ENCODE assay signal across 28 cellular contexts in genomic region chr2:131037398-131038257, GRCh38. TPM values are rescaled to one million over a fixed set of nuclear protein-coding genes. Genes with fewer than 3 reads are reported as not detected.
DNase-seq lines count a peak whose midpoint lies in the region; ATAC-seq, FAIRE-seq and TF ChIP-seq lines count a peak whose summit lies in the region.
"Had no signal": no experiment of that assay in that cellular context is flagged by ENCODE, and none has a peak within 500 bp of the region (broad histone marks: within the 10 kb centered on the region; RNA-seq: fewer than 3 reads in every experiment).

No MANE protein-coding gene starts in this region.

- FAIRE-seq in HTR-8/SVneo (lab: Jason Lieb, UNC): no peak
- FAIRE-seq: A204.1, H1 had no signal

- POLR2A ChIA-PET in naive thymus-derived CD8-positive, alpha-beta T cell (lab: Charles Lee): interaction anchor here (1.1 kb wide), 1 partner anchor 56 kb away, joined by 3 read pairs; no protein-coding TSS in a partner anchor

- peaks cover 53% of the 10 kb centered on the region for H3K4me1 Mint-ChIP-seq in activated naive CD8-positive, alpha-beta T cell (ENCODE audit: low read depth)
- H3K4me1 Mint-ChIP-seq in activated naive CD8-positive, alpha-beta T cell treated with anti-CD3 and anti-CD28 coated beads for 36 hours: peaks cover 38% of the 10 kb centered on the region
- peaks cover 30 to 77% (median 65%) of the 10 kb centered on the region in 4 donors for H3K4me1 Mint-ChIP-seq in naive thymus-derived CD8-positive, alpha-beta T cell
- H3K4me1 Mint-ChIP-seq: CD14-positive monocyte had no signal

- H3K36me3 ChIP-seq in upper lobe of right lung: no peaks in the 10 kb centered on the region
- H3K36me3 ChIP-seq: brain microvascular endothelial cell, heart left ventricle, upper lobe of left lung had no signal

- no peaks in the 10 kb centered on the region for H3K27me3 Mint-ChIP-seq in activated naive CD8-positive, alpha-beta T cell
- H3K27me3 Mint-ChIP-seq in activated naive CD8-positive, alpha-beta T cell treated with anti-CD3 and anti-CD28 coated beads for 36 hours: peaks cover 12% of the 10 kb centered on the region
- H3K27me3 Mint-ChIP-seq in naive thymus-derived CD8-positive, alpha-beta T cell: peaks cover 0 to 4% (median 0%) of the 10 kb centered on the region in 5 donors

- H3K4me3 ChIP-seq in upper lobe of right lung: no peak overlapping the region
- H3K4me3 ChIP-seq: heart left ventricle, lung, mucosa of descending colon, PC-9, upper lobe of left lung had no signal

- no peak for TF ChIP-seq CTCF in upper lobe of right lung (IDR thresholded peaks at IDR 0.05)

- ATAC-seq in naive thymus-derived CD8-positive, alpha-beta T cell: no peak
- peak; percentile 31 for ATAC-seq in upper lobe of right lung
- ATAC-seq in GM18519 (IDR thresholded peaks at IDR 0.05; ENCODE audit: low FRiP score, unreplicated experiment): no peak
- ATAC-seq: activated CD4-positive, CD25-positive, alpha-beta regulatory T cell treated with anti-CD3 and anti-CD28 coated beads, Interleukin-2, amount 50 U/mL, for 24 hours; heart left ventricle; mucosa of descending colon; stimulated activated effector memory CD8-positive, alpha-beta T cell treated with anti-CD3 and anti-CD28 coated beads, Interleukin-12 subunit alpha, Interleukin-12 subunit beta, amount 100 ng/mL, for 72 hours had no signal

- H3K27me3 ChIP-seq in upper lobe of right lung: peaks cover 35% of the 10 kb centered on the region

- no peak for DNase-seq in activated naive CD8-positive, alpha-beta T cell treated with anti-CD3 and anti-CD28 coated beads for 36 hours
- DNase-seq in caudate nucleus (lab: John Stamatoyannopoulos, UW) (no peak), upper lobe of right lung (no peak), NK-92 (lab: John Stamatoyannopoulos, UW; ENCODE audit: unreplicated experiment) (no peak), HTR-8/SVneo (ENCODE audit: insufficient read length, low spot score) (no peak)
- DNase-seq in naive thymus-derived CD8-positive, alpha-beta T cell: peak in 2 of 10 donors; percentile 12 to 53
- DNase-seq: activated CD4-positive, alpha-beta T cell treated with anti-CD3 and anti-CD28 coated beads, Interleukin-2, amount 50 U/mL, for 4 hours; activated naive CD4-positive, alpha-beta T cell treated with Interleukin-2 at 50 U/mL for 16 hours; brain microvascular endothelial cell; foreskin melanocyte; heart left ventricle; mucosa of descending colon; NCI-H1092; NCI-H187 treated with DMSO at 0.1 percent for 48 hours; NCI-H2227 treated with DMSO at 0.1 percent for 48 hours; NCI-H526 treated with DMSO at 0.1 percent for 48 hours; PC-9; Right ventricle myocardium superior; upper lobe of left lung had no signal

- H3K4me1 ChIP-seq in upper lobe of right lung: no peaks in the 10 kb centered on the region

- intact Hi-C loops in upper lobe of right lung (cut with DNase I): no loop called here

- no peaks in the 10 kb centered on the region for H3K36me3 Mint-ChIP-seq in activated naive CD8-positive, alpha-beta T cell
- H3K36me3 Mint-ChIP-seq in activated naive CD8-positive, alpha-beta T cell treated with anti-CD3 and anti-CD28 coated beads for 36 hours: no peaks in the 10 kb centered on the region
- H3K36me3 Mint-ChIP-seq in naive thymus-derived CD8-positive, alpha-beta T cell: no peaks in the 10 kb centered on the region
- H3K36me3 Mint-ChIP-seq: CD14-positive monocyte; stimulated activated effector memory CD8-positive, alpha-beta T cell treated with anti-CD3 and anti-CD28 coated beads, Interleukin-12 subunit alpha, Interleukin-12 subunit beta, amount 100 ng/mL, for 72 hours had no signal

- peak overlapping the region; percentile 78 for H3K27ac ChIP-seq in caudate nucleus (ENCODE audit: low read depth, low read length)
- no peak overlapping the region for H3K27ac ChIP-seq in upper lobe of right lung
- H3K27ac ChIP-seq: brain microvascular endothelial cell, heart left ventricle, PC-9, upper lobe of left lung had no signal

- H3K9me3 ChIP-seq in upper lobe of right lung: no peaks in the 10 kb centered on the region
- H3K9me3 ChIP-seq: heart left ventricle, mucosa of descending colon, upper lobe of left lung had no signal

- no peak overlapping the region for H3K27ac Mint-ChIP-seq in activated naive CD8-positive, alpha-beta T cell
- no peak overlapping the region for H3K27ac Mint-ChIP-seq in activated naive CD8-positive, alpha-beta T cell treated with anti-CD3 and anti-CD28 coated beads for 36 hours
- peak overlapping the region in 8 of 10 donors; percentile 11 to 90 (median 73) for H3K27ac Mint-ChIP-seq in naive thymus-derived CD8-positive, alpha-beta T cell
- H3K27ac Mint-ChIP-seq: stimulated activated effector memory CD8-positive, alpha-beta T cell treated with anti-CD3 and anti-CD28 coated beads, Interleukin-12 subunit alpha, Interleukin-12 subunit beta, amount 100 ng/mL, for 72 hours had no signal

- H3K9me3 Mint-ChIP-seq in activated naive CD8-positive, alpha-beta T cell (ENCODE audit: low read depth): no peaks in the 10 kb centered on the region
- H3K9me3 Mint-ChIP-seq in activated naive CD8-positive, alpha-beta T cell treated with anti-CD3 and anti-CD28 coated beads for 36 hours: no peaks in the 10 kb centered on the region
- no peaks in the 10 kb centered on the region for H3K9me3 Mint-ChIP-seq in naive thymus-derived CD8-positive, alpha-beta T cell
- H3K9me3 Mint-ChIP-seq: neural crest cell; stimulated activated effector memory CD8-positive, alpha-beta T cell treated with anti-CD3 and anti-CD28 coated beads, Interleukin-12 subunit alpha, Interleukin-12 subunit beta, amount 100 ng/mL, for 72 hours had no signal

- peak overlapping the region; percentile 52 for H3K4me3 Mint-ChIP-seq in activated naive CD8-positive, alpha-beta T cell
- no peak overlapping the region for H3K4me3 Mint-ChIP-seq in activated naive CD8-positive, alpha-beta T cell treated with anti-CD3 and anti-CD28 coated beads for 36 hours
- peak overlapping the region in 9 of 10 donors; percentile 43 to 86 (median 67) for H3K4me3 Mint-ChIP-seq in naive thymus-derived CD8-positive, alpha-beta T cell
- H3K4me3 Mint-ChIP-seq: neural crest cell; stimulated activated effector memory CD8-positive, alpha-beta T cell treated with anti-CD3 and anti-CD28 coated beads, Interleukin-12 subunit alpha, Interleukin-12 subunit beta, amount 100 ng/mL, for 72 hours had no signal

RNA-seq across cellular contexts. Expression of gene FAM168B, which starts 55.6 kb away (rescaled TPM):
- 10 to 100 TPM; 83.4 to 88.2 TPM for total RNA-seq in activated naive CD8-positive, alpha-beta T cell treated with anti-CD3 and anti-CD28 coated beads for 36 hours
- 10 to 100 TPM; 82.0 to 89.1 TPM for total RNA-seq in naive thymus-derived CD8-positive, alpha-beta T cell
- polyA plus RNA-seq in naive thymus-derived CD8-positive, alpha-beta T cell: 10 to 100 TPM; 29.9 to 43.8 (median 35.8) TPM
- total RNA-seq in upper lobe of right lung: 77.8 TPM

Comparison
In these comparisons a context has a peak if more than half of its experiments do, and no peak if none do; other contexts are left out.
1. H3K27ac Mint-ChIP-seq: peak in naive thymus-derived CD8-positive, alpha-beta T cell (8 of 10); none in activated naive CD8-positive, alpha-beta T cell (single experiment) and activated naive CD8-positive, alpha-beta T cell treated with anti-CD3 and anti-CD28 coated beads for 36 hours (single experiment).